Comparison of ENCODE assay signal across 8 cellular contexts in genomic region chr19:13022859-13023636, GRCh38. TPM values are rescaled to one million over a fixed set of nuclear protein-coding genes. Genes with fewer than 3 reads are reported as not detected.
DNase-seq lines count a peak whose midpoint lies in the region; ATAC-seq and TF ChIP-seq lines count a peak whose summit lies in the region.

No MANE protein-coding gene starts in this region.

- no peak for ATAC-seq in HG03039 (IDR thresholded peaks at IDR 0.05; ENCODE audit: unreplicated experiment)

- DNase-seq in GM06990 (ENCODE audit: extremely low read depth, insufficient read length) (peak; percentile 46), NCI-H2196 (lab: John Stamatoyannopoulos, UW; ENCODE audit: unreplicated experiment) (peak; percentile 62), anterior cingulate cortex (lab: John Stamatoyannopoulos, UW) (peak; percentile 23 to 91 (median 82)), right atrium auricular region (ENCODE audit: low spot score) (peak; percentile 86), retina (peak; percentile 65), HK-2 (ENCODE audit: unreplicated experiment) (no peak)

- H3K9me3 ChIP-seq in right atrium auricular region, result no peaks in the 10 kb centered on the region

- H3K27me3 ChIP-seq in GM06990 (replicated peaks; ENCODE audit: control insufficient read depth, insufficient read depth, low read length) (peaks cover 2% of the 10 kb centered on the region; the same call in 1 of the 2 replicates), right atrium auricular region (no peaks in the 10 kb centered on the region)

- H3K36me3 ChIP-seq in GM06990 (ENCODE audit: control insufficient read depth, insufficient read depth, low read length), result no peaks in the 10 kb centered on the region
- H3K36me3 ChIP-seq in right atrium auricular region, result no peaks in the 10 kb centered on the region

- H3K27ac ChIP-seq in 22Rv1, result peak overlapping the region; percentile 99
- peak overlapping the region; percentile 93 to 98 for H3K27ac ChIP-seq in right atrium auricular region

- no peak for TF ChIP-seq CTCF in 22Rv1 (IDR thresholded peaks at IDR 0.05)
- TF ChIP-seq CTCF in GM06990 (IDR thresholded peaks at IDR 0.05; ENCODE audit: insufficient read depth, low read length, poor library complexity, severe bottlenecking), result no peak
- peak in 1 of 2 donors; percentile 26 for TF ChIP-seq CTCF in right atrium auricular region (IDR thresholded peaks at IDR 0.05)

- peaks cover 0 to 90% of the 10 kb centered on the region in 2 donors for H3K4me1 ChIP-seq in right atrium auricular region

- peak overlapping the region; percentile 9; the same call in 1 of the 2 replicates for H3K4me3 ChIP-seq in GM06990 (replicated peaks; ENCODE audit: low read depth, low read length)
- H3K4me3 ChIP-seq in right atrium auricular region, result peak overlapping the region; percentile 36 to 50

RNA-seq across cellular contexts. Expression of gene NFIX, which starts 27.8 kb away (rescaled TPM):
- total RNA-seq in right atrium auricular region, result 10 to 100 TPM; 56.5 to 69.8 TPM

RNA-seq across cellular contexts. Expression of gene DAND5, which starts 53.7 kb away (rescaled TPM):
- 10 to 100 TPM in 1 of 2 donors, 1 to 10 TPM in 1; 2.9 to 10.7 TPM for total RNA-seq in right atrium auricular region
